ENCODE assay signal across 1 cellular context in the genomic region with DNA sequence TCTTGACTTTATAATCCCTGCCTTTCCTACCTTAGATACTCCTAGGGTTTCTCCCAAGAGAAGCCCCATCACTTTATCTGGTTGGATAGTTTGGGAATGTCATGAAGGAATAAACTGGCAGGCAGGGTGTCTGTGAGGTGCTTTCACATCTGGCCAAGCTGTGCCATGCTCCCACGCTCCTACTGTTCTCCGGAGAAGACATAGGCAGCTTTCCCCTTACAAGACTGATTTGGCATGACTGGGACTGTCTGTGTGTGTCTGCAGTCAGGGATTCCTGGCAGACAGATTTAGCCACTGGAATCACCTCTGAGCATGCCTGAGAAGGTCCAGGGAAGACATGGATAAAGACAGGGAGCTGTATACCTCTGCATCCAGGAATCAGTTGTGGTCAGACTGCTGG.
TF ChIP-seq lines count a peak whose summit lies in the region.

No MANE protein-coding gene starts in this region.

TF ChIP-seq in H1, 55 proteins besides CTCF, POLR2A, EP300 and RAD21:
- TF ChIP-seq TBP (IDR thresholded peaks at IDR 0.05; ENCODE audit: low read depth, low read length) (no peak), HDAC6 (IDR thresholded peaks at IDR 0.05; ENCODE audit: low read depth, low read length) (no peak), PHF8 (conservative IDR thresholded peaks at IDR 0.05; ENCODE audit: low read depth, low read length) (no peak), CREB1 (IDR thresholded peaks at IDR 0.05) (no peak)
